ENCODE assay signal across 34 cellular contexts in the genomic region with DNA sequence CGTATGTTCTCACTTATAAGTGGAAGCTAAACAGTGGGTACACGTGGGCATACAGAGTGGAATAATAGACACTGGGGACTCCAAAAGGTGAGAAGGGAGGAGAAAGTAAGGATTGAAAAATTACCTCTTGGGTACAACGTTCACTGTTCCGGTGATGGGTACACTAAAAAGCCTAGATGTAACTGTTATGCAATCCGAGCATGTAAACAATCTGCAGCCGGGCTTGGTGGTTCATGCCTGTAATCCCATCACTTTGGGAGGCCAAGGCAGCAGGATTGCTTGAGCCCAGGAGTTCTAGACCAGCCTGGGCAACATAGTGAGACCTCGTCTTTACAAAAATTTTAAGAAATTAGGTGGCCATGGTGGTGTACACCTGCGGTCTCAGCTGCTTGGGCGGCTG. TPM values are rescaled to one million over a fixed set of nuclear protein-coding genes. Genes with fewer than 3 reads are reported as not detected.
"Had no signal": no experiment of that assay in that cellular context is flagged by ENCODE, and none has a peak within 500 bp of the region (broad histone marks: within the 10 kb centered on the region; RNA-seq: fewer than 3 reads in every experiment).

No MANE protein-coding gene starts in this region.

- H3K9me3 Mint-ChIP-seq: naive thymus-derived CD4-positive, alpha-beta T cell; natural killer cell treated with Interleukin-12 subunit alpha and Interleukin-12 subunit beta and Interleukin-15 and Interleukin-18, amount 100 ng/mL, for 72 hours; nephron progenitor cell; neural crest cell; stimulated activated memory B cell treated with anti-CD40 and anti-IgM and Interleukin-4, amounts not matched to agents 10 μg/mL and 1 μg/mL and 100 μg/mL, for 72 hours; stimulated activated naive CD8-positive, alpha-beta T cell treated with anti-CD3 and anti-CD28 coated beads, Interleukin-15, amount 100 ng/mL, for 72 hours; type B pancreatic cell had no signal

- H3K27ac ChIP-seq: neutrophil, pancreas, prostate gland, skin epidermis, spleen, suprapubic skin, testis, tibial artery, transverse colon, upper lobe of right lung, uterus had no signal

- H3K4me3 Mint-ChIP-seq: naive thymus-derived CD4-positive, alpha-beta T cell; natural killer cell treated with Interleukin-12 subunit alpha and Interleukin-12 subunit beta and Interleukin-15 and Interleukin-18, amount 100 ng/mL, for 72 hours; nephron progenitor cell; neural crest cell; stimulated activated memory B cell treated with anti-CD40 and anti-IgM and Interleukin-4, amounts not matched to agents 10 μg/mL and 1 μg/mL and 100 μg/mL, for 72 hours; stimulated activated naive CD8-positive, alpha-beta T cell treated with anti-CD3 and anti-CD28 coated beads, Interleukin-15, amount 100 ng/mL, for 72 hours; type B pancreatic cell had no signal

- H3K36me3 Mint-ChIP-seq: naive thymus-derived CD4-positive, alpha-beta T cell; natural killer cell treated with Interleukin-12 subunit alpha and Interleukin-12 subunit beta and Interleukin-15 and Interleukin-18, amount 100 ng/mL, for 72 hours; stimulated activated memory B cell treated with anti-CD40 and anti-IgM and Interleukin-4, amounts not matched to agents 10 μg/mL and 1 μg/mL and 100 μg/mL, for 72 hours; type B pancreatic cell had no signal

- H3K36me3 ChIP-seq: neutrophil, pancreas, prostate gland, spleen, suprapubic skin, tibial artery, transverse colon, upper lobe of right lung, uterus had no signal

- H3K4me1 ChIP-seq: pancreas, prostate gland, spleen, testis, tibial artery, transverse colon, upper lobe of right lung, uterus had no signal

- H3K27me3 ChIP-seq: neutrophil, pancreas, suprapubic skin, testis, tibial artery, transverse colon, upper lobe of right lung, uterus had no signal

- FAIRE-seq: pancreas had no signal

- DNase-seq: naive thymus-derived CD4-positive, alpha-beta T cell; nephron progenitor cell; nucleus accumbens; pancreas; right cardiac atrium; spleen; stimulated activated CD4-positive, alpha-beta T cell treated with anti-CD3 and anti-CD28 coated beads, Interleukin-12 subunit alpha, Interleukin-12 subunit beta, amount 100 ng/mL, for 4 hours; stimulated activated CD4-positive, alpha-beta T cell treated with anti-CD3 and anti-CD28 coated beads, Interleukin-1b, Interleukin-23, amount 100 ng/mL, for 48 hours; stimulated activated CD4-positive, alpha-beta T cell treated with anti-CD3 and anti-CD28 coated beads, Interleukin-4, amount 100 ng/mL, for 1 hour; stimulated activated CD4-positive, alpha-beta T cell treated with anti-CD3 and anti-CD28 coated beads, Interleukin-4, amount 100 ng/mL, for 4 hours; stimulated activated CD8-positive, alpha-beta memory T cell treated with anti-CD3 and anti-CD28 coated beads, Interleukin-4, amount 100 ng/mL, for 48 hours; stimulated activated naive CD4-positive, alpha-beta T cell; stimulated activated naive CD8-positive, alpha-beta T cell treated with anti-CD3 and anti-CD28 coated beads, Interleukin-15, amount 100 ng/mL, for 72 hours; stimulated activated naive CD8-positive, alpha-beta T cell treated with anti-CD3 and anti-CD28 coated beads, Interleukin-15, Interleukin-2, amounts not matched to agents 100 U/mL and 50 U/mL, for 24 hours; substantia nigra; testis; tibial artery; transverse colon; upper lobe of right lung; uterus had no signal

- H3K4me3 ChIP-seq: pancreas, prostate gland, skin epidermis, smooth muscle cell, spleen, suprapubic skin, testis, tibial artery, transverse colon, upper lobe of right lung, uterus had no signal

- H3K4me1 Mint-ChIP-seq: stimulated activated memory B cell treated with anti-CD40 and anti-IgM and Interleukin-4, amounts not matched to agents 10 μg/mL and 1 μg/mL and 100 μg/mL, for 72 hours; stimulated activated naive CD8-positive, alpha-beta T cell treated with anti-CD3 and anti-CD28 coated beads, Interleukin-15, amount 100 ng/mL, for 72 hours had no signal

- H3K27ac Mint-ChIP-seq: naive thymus-derived CD4-positive, alpha-beta T cell; natural killer cell treated with Interleukin-12 subunit alpha and Interleukin-12 subunit beta and Interleukin-15 and Interleukin-18, amount 100 ng/mL, for 72 hours; nephron progenitor cell; stimulated activated memory B cell treated with anti-CD40 and anti-IgM and Interleukin-4, amounts not matched to agents 10 μg/mL and 1 μg/mL and 100 μg/mL, for 72 hours; stimulated activated naive CD8-positive, alpha-beta T cell treated with anti-CD3 and anti-CD28 coated beads, Interleukin-15, amount 100 ng/mL, for 72 hours; type B pancreatic cell had no signal

- H3K9me3 ChIP-seq: neutrophil, pancreas, prostate gland, spleen, suprapubic skin, testis, tibial artery, transverse colon, upper lobe of right lung, uterus had no signal

- H3K27me3 Mint-ChIP-seq: type B pancreatic cell had no signal

- ATAC-seq: naive thymus-derived CD4-positive, alpha-beta T cell; natural killer cell treated with Interleukin-12 subunit alpha and Interleukin-12 subunit beta and Interleukin-15 and Interleukin-18, amount 100 ng/mL, for 72 hours; pancreas; right cardiac atrium; sciatic nerve; stimulated activated memory B cell treated with anti-CD40 and anti-IgM and Interleukin-4, amounts not matched to agents 10 μg/mL and 1 μg/mL and 100 μg/mL, for 72 hours; stimulated activated naive CD8-positive, alpha-beta T cell treated with anti-CD3 and anti-CD28 coated beads, Interleukin-15, amount 100 ng/mL, for 72 hours; stimulated activated naive CD8-positive, alpha-beta T cell treated with anti-CD3 and anti-CD28 coated beads, Interleukin-15, Interleukin-2, amounts not matched to agents 100 U/mL and 50 U/mL, for 24 hours; upper lobe of right lung had no signal

- H3K4me2 ChIP-seq: smooth muscle cell had no signal

RNA-seq across cellular contexts. Expression of a gene that starts 33.1 kb away (rescaled TPM):
- total RNA-seq: naive thymus-derived CD4-positive, alpha-beta T cell; natural killer cell treated with Interleukin-12 subunit alpha and Interleukin-12 subunit beta and Interleukin-15 and Interleukin-18, amount 100 ng/mL, for 72 hours; neural crest cell; omental fat pad; posterior vena cava; renal cortical epithelial cell; sciatic nerve; smooth muscle cell; spleen; suprapubic skin; upper lobe of right lung; urinary bladder; uterus had no signal
- polyA plus RNA-seq: naive thymus-derived CD4-positive, alpha-beta T cell had no signal
